ENCODE assay signal across 19 cellular contexts in the genomic region with DNA sequence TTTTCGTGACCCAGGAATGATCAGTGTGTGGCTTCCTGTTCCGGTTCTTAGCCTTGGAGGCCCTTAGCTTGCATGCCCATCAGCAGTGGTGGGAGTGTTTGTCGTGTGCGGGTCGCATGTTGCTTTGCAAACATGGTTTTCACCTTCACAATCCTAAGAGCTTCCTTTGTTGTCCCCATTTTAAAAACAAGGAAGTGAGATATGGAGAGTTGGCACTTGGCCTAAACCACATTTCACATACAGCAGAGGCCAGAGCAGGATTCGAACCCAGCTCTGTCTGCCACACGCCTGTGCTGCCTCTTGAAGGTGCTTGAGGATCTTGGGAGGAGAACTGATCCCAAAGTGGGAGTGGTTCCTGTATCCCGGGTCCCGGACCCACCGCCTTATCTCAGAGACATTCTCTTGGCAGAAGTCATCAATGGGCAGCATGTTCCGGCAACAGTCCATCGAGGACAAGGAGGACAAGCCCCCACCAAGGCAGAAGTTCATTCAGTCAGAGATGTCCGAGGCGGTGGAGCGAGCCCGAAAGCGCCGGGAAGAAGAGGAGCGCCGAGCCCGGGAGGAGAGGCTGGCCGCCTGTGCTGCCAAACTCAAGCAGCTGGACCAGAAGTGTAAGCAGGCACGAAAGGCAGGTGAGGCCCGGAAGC. TPM values are rescaled to one million over a fixed set of nuclear protein-coding genes. Genes with fewer than 3 reads are reported as not detected.
DNase-seq lines count a peak whose midpoint lies in the region; ATAC-seq and TF ChIP-seq lines count a peak whose summit lies in the region.
"Had no signal": no experiment of that assay in that cellular context is flagged by ENCODE, and none has a peak within 500 bp of the region (broad histone marks: within the 10 kb centered on the region; RNA-seq: fewer than 3 reads in every experiment).

No MANE protein-coding gene starts in this region.

- no peak overlapping the region for H3K4me3 Mint-ChIP-seq in activated T-helper 17 cell treated with anti-CD3 and anti-CD28 coated beads, Interleukin-2, amount 50 U/mL, for 72 hours
- no peak overlapping the region for H3K4me3 Mint-ChIP-seq in memory B cell
- H3K4me3 Mint-ChIP-seq: activated naive CD8-positive, alpha-beta T cell; endodermal cell; H9; T-helper 1 cell treated with Interleukin-12 subunit alpha and Interleukin-12 subunit beta and Interleukin-4 antibody, amounts not matched to agents 30 μg/mL and 1 μg/mL, for 36 hours had no signal

- DNase-seq in NCI-H2196 (lab: John Stamatoyannopoulos, UW; ENCODE audit: unreplicated experiment) (peak; percentile 23), NCI-H2196 treated with DMSO at 0.1 percent for 48 hours (lab: John Stamatoyannopoulos, UW; ENCODE audit: unreplicated experiment) (no peak), NB4 (ENCODE audit: low read depth) (peak; percentile 24), memory B cell (ENCODE audit: low spot score in 2 of 2) (no peak), LoVo (ENCODE audit: low spot score) (no peak)
- no peak for DNase-seq in stimulated activated CD4-positive, alpha-beta T cell treated with anti-CD3 and anti-CD28 coated beads, Interleukin-4, amount 100 ng/mL, for 4 hours
- DNase-seq: activated T-cell treated with anti-CD3 and anti-CD28 coated beads, Interleukin-2, amount 50 U/mL, for 48 hours; AML-193; DMS79; endodermal cell; H9; heart left ventricle; NCI-H1417; SIG-M5 had no signal

- no peak overlapping the region for H3K4me3 ChIP-seq in NB4 (ENCODE audit: low read depth, low read length)
- H3K4me3 ChIP-seq: heart left ventricle had no signal

- H3K27ac Mint-ChIP-seq in activated T-helper 17 cell treated with anti-CD3 and anti-CD28 coated beads, Interleukin-2, amount 50 U/mL, for 72 hours = peak overlapping the region; percentile 21
- peak overlapping the region; percentile 55 for H3K27ac Mint-ChIP-seq in memory B cell
- H3K27ac Mint-ChIP-seq: activated naive CD8-positive, alpha-beta T cell; endodermal cell; T-helper 1 cell treated with Interleukin-12 subunit alpha and Interleukin-12 subunit beta and Interleukin-4 antibody, amounts not matched to agents 30 μg/mL and 1 μg/mL, for 36 hours had no signal

- TF ChIP-seq POLR2A in NB4 (IDR thresholded peaks at IDR 0.05; ENCODE audit: extremely low read depth, insufficient read length) = no peak

- peaks cover 97% of the 10 kb centered on the region for H3K36me3 Mint-ChIP-seq in activated T-helper 17 cell treated with anti-CD3 and anti-CD28 coated beads, Interleukin-2, amount 50 U/mL, for 72 hours (ENCODE audit: low read depth)
- H3K36me3 Mint-ChIP-seq in memory B cell = peaks cover 37% of the 10 kb centered on the region

- peaks cover 5% of the 10 kb centered on the region for H3K4me1 Mint-ChIP-seq in activated T-helper 17 cell treated with anti-CD3 and anti-CD28 coated beads, Interleukin-2, amount 50 U/mL, for 72 hours
- H3K4me1 Mint-ChIP-seq in memory B cell = peaks cover 4% of the 10 kb centered on the region
- H3K4me1 Mint-ChIP-seq: endodermal cell, H9 had no signal

- no peak for TF ChIP-seq CTCF in NB4 (IDR thresholded peaks at IDR 0.05; ENCODE audit: low read depth, low read length)

- no peak for ATAC-seq in activated T-helper 17 cell treated with anti-CD3 and anti-CD28 coated beads, Interleukin-2, amount 50 U/mL, for 72 hours (replicated peaks)
- ATAC-seq in memory B cell (ENCODE audit: low read depth) = no peak
- ATAC-seq in HG02642 (IDR thresholded peaks at IDR 0.05; ENCODE audit: poor library complexity, unreplicated experiment) = no peak
- ATAC-seq: activated CD4-positive, CD25-positive, alpha-beta regulatory T cell treated with anti-CD3 and anti-CD28 coated beads, Interleukin-2, amount 50 U/mL, for 24 hours; heart left ventricle had no signal

- no peaks in the 10 kb centered on the region for H3K9me3 Mint-ChIP-seq in activated T-helper 17 cell treated with anti-CD3 and anti-CD28 coated beads, Interleukin-2, amount 50 U/mL, for 72 hours
- H3K9me3 Mint-ChIP-seq in memory B cell = no peaks in the 10 kb centered on the region
- H3K9me3 Mint-ChIP-seq: endodermal cell; H9; T-helper 1 cell treated with Interleukin-12 subunit alpha and Interleukin-12 subunit beta and Interleukin-4 antibody, amounts not matched to agents 30 μg/mL and 1 μg/mL, for 36 hours had no signal

- no peaks in the 10 kb centered on the region for H3K27me3 Mint-ChIP-seq in activated T-helper 17 cell treated with anti-CD3 and anti-CD28 coated beads, Interleukin-2, amount 50 U/mL, for 72 hours
- no peaks in the 10 kb centered on the region for H3K27me3 Mint-ChIP-seq in memory B cell
- H3K27me3 Mint-ChIP-seq: activated naive CD8-positive, alpha-beta T cell had no signal

RNA-seq across cellular contexts. Expression of a gene that starts 38.2 kb away (rescaled TPM):
- 10 to 100 TPM; 51.3 to 73.7 TPM for total RNA-seq in activated T-helper 17 cell treated with anti-CD3 and anti-CD28 coated beads, Interleukin-2, amount 50 U/mL, for 72 hours

Comparison
In these comparisons a context has a peak if more than half of its experiments do, and no peak if none do; other contexts are left out.
1. DNase-seq: peak in NCI-H2196 (single experiment) and NB4 (single experiment); none in NCI-H2196 treated with DMSO at 0.1 percent for 48 hours (single experiment), memory B cell (0 of 2), LoVo (single experiment) and stimulated activated CD4-positive, alpha-beta T cell treated with anti-CD3 and anti-CD28 coated beads, Interleukin-4, amount 100 ng/mL, for 4 hours (0 of 2).